ENCODE assay signal across 1 cellular context in the genomic region with DNA sequence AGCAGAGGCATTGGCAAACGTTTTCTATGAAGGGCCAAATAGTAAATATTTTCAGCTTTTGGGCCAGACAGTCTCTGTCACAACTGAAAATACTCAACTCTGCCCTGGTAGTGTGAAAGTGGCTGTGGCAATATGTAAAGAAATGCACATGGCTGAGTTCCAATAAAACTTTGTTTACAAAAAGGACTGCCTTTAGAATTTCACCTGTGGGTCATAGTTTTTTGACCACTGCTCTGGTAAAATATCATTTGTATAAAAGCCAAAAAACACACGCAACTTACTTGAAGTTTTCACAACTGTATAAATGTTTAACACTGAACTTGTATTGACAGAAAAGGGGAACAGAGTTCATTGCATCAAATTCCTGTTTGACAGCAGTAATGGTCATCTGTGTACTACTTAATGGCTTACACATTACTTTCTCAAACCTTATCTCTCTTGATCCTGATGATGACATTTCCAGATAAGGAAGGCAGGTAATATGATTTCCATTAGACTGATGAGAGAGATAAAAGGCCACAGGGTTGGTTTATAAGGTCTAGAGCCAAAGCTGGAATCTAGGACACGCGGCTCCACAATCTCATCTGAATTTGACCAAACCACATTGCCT.
A peak's percentile ranks its signal among the peaks of the same experiment; 100 is the strongest.
TF ChIP-seq lines count a peak whose summit lies in the region.
"Not testable (repeated sequence)": the region's sequence is repeated elsewhere in the genome, so short reads cannot be mapped to it uniquely, and the experiment has no call there.

No MANE protein-coding gene starts in this region.

TF ChIP-seq in HepG2, 621 proteins besides CTCF, POLR2A, EP300 and RAD21 (continued from another document):
- TF ChIP-seq, protein P1, sequence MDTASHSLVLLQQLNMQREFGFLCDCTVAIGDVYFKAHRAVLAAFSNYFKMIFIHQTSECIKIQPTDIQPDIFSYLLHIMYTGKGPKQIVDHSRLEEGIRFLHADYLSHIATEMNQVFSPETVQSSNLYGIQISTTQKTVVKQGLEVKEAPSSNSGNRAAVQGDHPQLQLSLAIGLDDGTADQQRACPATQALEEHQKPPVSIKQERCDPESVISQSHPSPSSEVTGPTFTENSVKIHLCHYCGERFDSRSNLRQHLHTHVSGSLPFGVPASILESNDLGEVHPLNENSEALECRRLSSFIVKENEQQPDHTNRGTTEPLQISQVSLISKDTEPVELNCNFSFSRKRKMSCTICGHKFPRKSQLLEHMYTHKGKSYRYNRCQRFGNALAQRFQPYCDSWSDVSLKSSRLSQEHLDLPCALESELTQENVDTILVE (CRISPR knock-in tag; IDR thresholded peaks at IDR 0.05), result peak; percentile 31; the same call in 1 of the 2 replicates
- TF ChIP-seq HDAC2 (CRISPR knock-in tag; IDR thresholded peaks at IDR 0.05) (peak; percentile 29; the same call in 1 of the 2 replicates), MIXL1 (CRISPR knock-in tag; IDR thresholded peaks at IDR 0.05) (peak; percentile 39; the same call in 1 of the 2 replicates), GABPA (CRISPR knock-in tag; IDR thresholded peaks at IDR 0.05; ENCODE audit: low read depth) (peak; percentile 32; the same call in 1 of the 2 replicates), SOX13 (CRISPR knock-in tag; conservative IDR thresholded peaks at IDR 0.05 in 1 of 2, IDR thresholded peaks at IDR 0.05 in 1 of 2) (0 out of 4 replicates have a peak, but pooled peaks of 1 of the 2 experiments have one; percentile 41), FOXA3 (CRISPR knock-in tag; IDR thresholded peaks at IDR 0.05) (peak; percentile 71), SOX5 (CRISPR knock-in tag; IDR thresholded peaks at IDR 0.05; ENCODE audit: borderline replicate concordance) (peak; percentile 60), PITX1 (CRISPR knock-in tag; IDR thresholded peaks at IDR 0.05) (0 out of 2 replicates have a peak, but pooled peaks have one; percentile 14), FOXK1 (CRISPR knock-in tag; IDR thresholded peaks at IDR 0.05; ENCODE audit: borderline replicate concordance, low read depth) (peak; percentile 84), ZNF652 (CRISPR knock-in tag; IDR thresholded peaks at IDR 0.05; ENCODE audit: borderline replicate concordance, low read depth) (0 out of 2 replicates have a peak, but pooled peaks have one; percentile 16), CEBPB (IDR thresholded peaks at IDR 0.05; ENCODE audit: borderline replicate concordance, low read depth, low read length) (peak; percentile 20; the same call in 1 of the 2 replicates), NFIC (IDR thresholded peaks at IDR 0.05; ENCODE audit: low read length) (peak; percentile 53; the same call in 1 of the 2 replicates), HNF4A (CRISPR knock-in tag; IDR thresholded peaks at IDR 0.05) (peak; percentile 49), GATA4 (IDR thresholded peaks at IDR 0.05; ENCODE audit: borderline replicate concordance, low read depth) (peak; percentile 68; the same call in 1 of the 2 replicates), CREM (IDR thresholded peaks at IDR 0.05) (peak; percentile 46; the same call in 1 of the 2 replicates), THAP11 (CRISPR knock-in tag; IDR thresholded peaks at IDR 0.05) (0 out of 2 replicates have a peak, but pooled peaks have one; percentile 34)
- TF ChIP-seq, protein P2, sequence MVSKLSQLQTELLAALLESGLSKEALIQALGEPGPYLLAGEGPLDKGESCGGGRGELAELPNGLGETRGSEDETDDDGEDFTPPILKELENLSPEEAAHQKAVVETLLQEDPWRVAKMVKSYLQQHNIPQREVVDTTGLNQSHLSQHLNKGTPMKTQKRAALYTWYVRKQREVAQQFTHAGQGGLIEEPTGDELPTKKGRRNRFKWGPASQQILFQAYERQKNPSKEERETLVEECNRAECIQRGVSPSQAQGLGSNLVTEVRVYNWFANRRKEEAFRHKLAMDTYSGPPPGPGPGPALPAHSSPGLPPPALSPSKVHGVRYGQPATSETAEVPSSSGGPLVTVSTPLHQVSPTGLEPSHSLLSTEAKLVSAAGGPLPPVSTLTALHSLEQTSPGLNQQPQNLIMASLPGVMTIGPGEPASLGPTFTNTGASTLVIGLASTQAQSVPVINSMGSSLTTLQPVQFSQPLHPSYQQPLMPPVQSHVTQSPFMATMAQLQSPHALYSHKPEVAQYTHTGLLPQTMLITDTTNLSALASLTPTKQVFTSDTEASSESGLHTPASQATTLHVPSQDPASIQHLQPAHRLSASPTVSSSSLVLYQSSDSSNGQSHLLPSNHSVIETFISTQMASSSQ (IDR thresholded peaks at IDR 0.05; ENCODE audit: low read depth), result peak; percentile 48
- TF ChIP-seq, protein P2 (CRISPR knock-in tag; IDR thresholded peaks at IDR 0.05; ENCODE audit: borderline replicate concordance), result not testable (repeated sequence)
- TF ChIP-seq, protein P3, sequence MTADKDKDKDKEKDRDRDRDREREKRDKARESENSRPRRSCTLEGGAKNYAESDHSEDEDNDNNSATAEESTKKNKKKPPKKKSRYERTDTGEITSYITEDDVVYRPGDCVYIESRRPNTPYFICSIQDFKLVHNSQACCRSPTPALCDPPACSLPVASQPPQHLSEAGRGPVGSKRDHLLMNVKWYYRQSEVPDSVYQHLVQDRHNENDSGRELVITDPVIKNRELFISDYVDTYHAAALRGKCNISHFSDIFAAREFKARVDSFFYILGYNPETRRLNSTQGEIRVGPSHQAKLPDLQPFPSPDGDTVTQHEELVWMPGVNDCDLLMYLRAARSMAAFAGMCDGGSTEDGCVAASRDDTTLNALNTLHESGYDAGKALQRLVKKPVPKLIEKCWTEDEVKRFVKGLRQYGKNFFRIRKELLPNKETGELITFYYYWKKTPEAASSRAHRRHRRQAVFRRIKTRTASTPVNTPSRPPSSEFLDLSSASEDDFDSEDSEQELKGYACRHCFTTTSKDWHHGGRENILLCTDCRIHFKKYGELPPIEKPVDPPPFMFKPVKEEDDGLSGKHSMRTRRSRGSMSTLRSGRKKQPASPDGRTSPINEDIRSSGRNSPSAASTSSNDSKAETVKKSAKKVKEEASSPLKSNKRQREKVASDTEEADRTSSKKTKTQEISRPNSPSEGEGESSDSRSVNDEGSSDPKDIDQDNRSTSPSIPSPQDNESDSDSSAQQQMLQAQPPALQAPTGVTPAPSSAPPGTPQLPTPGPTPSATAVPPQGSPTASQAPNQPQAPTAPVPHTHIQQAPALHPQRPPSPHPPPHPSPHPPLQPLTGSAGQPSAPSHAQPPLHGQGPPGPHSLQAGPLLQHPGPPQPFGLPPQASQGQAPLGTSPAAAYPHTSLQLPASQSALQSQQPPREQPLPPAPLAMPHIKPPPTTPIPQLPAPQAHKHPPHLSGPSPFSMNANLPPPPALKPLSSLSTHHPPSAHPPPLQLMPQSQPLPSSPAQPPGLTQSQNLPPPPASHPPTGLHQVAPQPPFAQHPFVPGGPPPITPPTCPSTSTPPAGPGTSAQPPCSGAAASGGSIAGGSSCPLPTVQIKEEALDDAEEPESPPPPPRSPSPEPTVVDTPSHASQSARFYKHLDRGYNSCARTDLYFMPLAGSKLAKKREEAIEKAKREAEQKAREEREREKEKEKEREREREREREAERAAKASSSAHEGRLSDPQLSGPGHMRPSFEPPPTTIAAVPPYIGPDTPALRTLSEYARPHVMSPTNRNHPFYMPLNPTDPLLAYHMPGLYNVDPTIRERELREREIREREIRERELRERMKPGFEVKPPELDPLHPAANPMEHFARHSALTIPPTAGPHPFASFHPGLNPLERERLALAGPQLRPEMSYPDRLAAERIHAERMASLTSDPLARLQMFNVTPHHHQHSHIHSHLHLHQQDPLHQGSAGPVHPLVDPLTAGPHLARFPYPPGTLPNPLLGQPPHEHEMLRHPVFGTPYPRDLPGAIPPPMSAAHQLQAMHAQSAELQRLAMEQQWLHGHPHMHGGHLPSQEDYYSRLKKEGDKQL (CRISPR knock-in tag; IDR thresholded peaks at IDR 0.05; ENCODE audit: low read depth), result peak; percentile 27; the same call in 1 of the 2 replicates
- not testable (repeated sequence) for TF ChIP-seq GABPA (IDR thresholded peaks at IDR 0.05; ENCODE audit: low read depth, low read length); SOX13 (IDR thresholded peaks at IDR 0.05); CREM (CRISPR knock-in tag; IDR thresholded peaks at IDR 0.05)
- TF ChIP-seq, protein P4, sequence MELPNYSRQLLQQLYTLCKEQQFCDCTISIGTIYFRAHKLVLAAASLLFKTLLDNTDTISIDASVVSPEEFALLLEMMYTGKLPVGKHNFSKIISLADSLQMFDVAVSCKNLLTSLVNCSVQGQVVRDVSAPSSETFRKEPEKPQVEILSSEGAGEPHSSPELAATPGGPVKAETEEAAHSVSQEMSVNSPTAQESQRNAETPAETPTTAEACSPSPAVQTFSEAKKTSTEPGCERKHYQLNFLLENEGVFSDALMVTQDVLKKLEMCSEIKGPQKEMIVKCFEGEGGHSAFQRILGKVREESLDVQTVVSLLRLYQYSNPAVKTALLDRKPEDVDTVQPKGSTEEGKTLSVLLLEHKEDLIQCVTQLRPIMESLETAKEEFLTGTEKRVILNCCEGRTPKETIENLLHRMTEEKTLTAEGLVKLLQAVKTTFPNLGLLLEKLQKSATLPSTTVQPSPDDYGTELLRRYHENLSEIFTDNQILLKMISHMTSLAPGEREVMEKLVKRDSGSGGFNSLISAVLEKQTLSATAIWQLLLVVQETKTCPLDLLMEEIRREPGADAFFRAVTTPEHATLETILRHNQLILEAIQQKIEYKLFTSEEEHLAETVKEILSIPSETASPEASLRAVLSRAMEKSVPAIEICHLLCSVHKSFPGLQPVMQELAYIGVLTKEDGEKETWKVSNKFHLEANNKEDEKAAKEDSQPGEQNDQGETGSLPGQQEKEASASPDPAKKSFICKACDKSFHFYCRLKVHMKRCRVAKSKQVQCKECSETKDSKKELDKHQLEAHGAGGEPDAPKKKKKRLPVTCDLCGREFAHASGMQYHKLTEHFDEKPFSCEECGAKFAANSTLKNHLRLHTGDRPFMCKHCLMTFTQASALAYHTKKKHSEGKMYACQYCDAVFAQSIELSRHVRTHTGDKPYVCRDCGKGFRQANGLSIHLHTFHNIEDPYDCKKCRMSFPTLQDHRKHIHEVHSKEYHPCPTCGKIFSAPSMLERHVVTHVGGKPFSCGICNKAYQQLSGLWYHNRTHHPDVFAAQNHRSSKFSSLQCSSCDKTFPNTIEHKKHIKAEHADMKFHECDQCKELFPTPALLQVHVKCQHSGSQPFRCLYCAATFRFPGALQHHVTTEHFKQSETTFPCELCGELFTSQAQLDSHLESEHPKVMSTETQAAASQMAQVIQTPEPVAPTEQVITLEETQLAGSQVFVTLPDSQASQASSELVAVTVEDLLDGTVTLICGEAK (IDR thresholded peaks at IDR 0.05), result peak; percentile 19; the same call in 1 of the 2 replicates
- TF ChIP-seq, protein P4 (CRISPR knock-in tag; IDR thresholded peaks at IDR 0.05), result peak; percentile 88; the same call in 1 of the 2 replicates
- TF ChIP-seq, protein P5, sequence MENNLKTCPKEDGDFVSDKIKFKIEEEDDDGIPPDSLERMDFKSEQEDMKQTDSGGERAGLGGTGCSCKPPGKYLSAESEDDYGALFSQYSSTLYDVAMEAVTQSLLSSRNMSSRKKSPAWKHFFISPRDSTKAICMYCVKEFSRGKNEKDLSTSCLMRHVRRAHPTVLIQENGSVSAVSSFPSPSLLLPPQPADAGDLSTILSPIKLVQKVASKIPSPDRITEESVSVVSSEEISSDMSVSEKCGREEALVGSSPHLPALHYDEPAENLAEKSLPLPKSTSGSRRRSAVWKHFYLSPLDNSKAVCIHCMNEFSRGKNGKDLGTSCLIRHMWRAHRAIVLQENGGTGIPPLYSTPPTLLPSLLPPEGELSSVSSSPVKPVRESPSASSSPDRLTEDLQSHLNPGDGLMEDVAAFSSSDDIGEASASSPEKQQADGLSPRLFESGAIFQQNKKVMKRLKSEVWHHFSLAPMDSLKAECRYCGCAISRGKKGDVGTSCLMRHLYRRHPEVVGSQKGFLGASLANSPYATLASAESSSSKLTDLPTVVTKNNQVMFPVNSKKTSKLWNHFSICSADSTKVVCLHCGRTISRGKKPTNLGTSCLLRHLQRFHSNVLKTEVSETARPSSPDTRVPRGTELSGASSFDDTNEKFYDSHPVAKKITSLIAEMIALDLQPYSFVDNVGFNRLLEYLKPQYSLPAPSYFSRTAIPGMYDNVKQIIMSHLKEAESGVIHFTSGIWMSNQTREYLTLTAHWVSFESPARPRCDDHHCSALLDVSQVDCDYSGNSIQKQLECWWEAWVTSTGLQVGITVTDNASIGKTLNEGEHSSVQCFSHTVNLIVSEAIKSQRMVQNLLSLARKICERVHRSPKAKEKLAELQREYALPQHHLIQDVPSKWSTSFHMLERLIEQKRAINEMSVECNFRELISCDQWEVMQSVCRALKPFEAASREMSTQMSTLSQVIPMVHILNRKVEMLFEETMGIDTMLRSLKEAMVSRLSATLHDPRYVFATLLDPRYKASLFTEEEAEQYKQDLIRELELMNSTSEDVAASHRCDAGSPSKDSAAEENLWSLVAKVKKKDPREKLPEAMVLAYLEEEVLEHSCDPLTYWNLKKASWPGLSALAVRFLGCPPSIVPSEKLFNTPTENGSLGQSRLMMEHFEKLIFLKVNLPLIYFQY (CRISPR knock-in tag; IDR thresholded peaks at IDR 0.05; ENCODE audit: borderline replicate concordance), result peak; percentile 50; the same call in 1 of the 2 replicates
